15 cellular contexts compared by ENCODE assay signal in genomic region chr2:240301256-240301795, GRCh38.
"Had no signal": no experiment of that assay in that cellular context is flagged by ENCODE, and none has a peak within 500 bp of the region (broad histone marks: within the 10 kb centered on the region; RNA-seq: fewer than 3 reads in every experiment).

No MANE protein-coding gene starts in this region.

- H3K4me3 ChIP-seq: ascending aorta, breast epithelium, left lung, uterus had no signal

- H3K27me3 Mint-ChIP-seq: activated CD4-positive, alpha-beta T cell treated with anti-CD3 and anti-CD28 coated beads, Interleukin-2, amount 10 ng/mL, durations not matched to agents 24 days and 14 days had no signal

- H3K4me1 Mint-ChIP-seq: activated CD4-positive, alpha-beta T cell treated with anti-CD3 and anti-CD28 coated beads, Interleukin-2, amount 10 ng/mL, durations not matched to agents 24 days and 14 days; naive thymus-derived CD8-positive, alpha-beta T cell; stimulated activated naive B cell treated with anti-CD40 and anti-IgM and Interleukin-4, amounts not matched to agents 10 μg/mL and 1 μg/mL and 100 μg/mL, for 72 hours; T-cell had no signal

- H3K36me3 Mint-ChIP-seq: naive thymus-derived CD8-positive, alpha-beta T cell; stimulated activated naive B cell treated with anti-CD40 and anti-IgM and Interleukin-4, amounts not matched to agents 10 μg/mL and 1 μg/mL and 100 μg/mL, for 72 hours; T-cell had no signal

- H3K4me3 Mint-ChIP-seq: activated CD4-positive, alpha-beta T cell treated with anti-CD3 and anti-CD28 coated beads, Interleukin-2, amount 10 ng/mL, durations not matched to agents 24 days and 14 days; activated T-cell treated with anti-CD3 and anti-CD28 coated beads, Interleukin-2, amount 50 U/mL, for 4 hours; naive thymus-derived CD8-positive, alpha-beta T cell; stimulated activated naive B cell treated with anti-CD40 and anti-IgM and Interleukin-4, amounts not matched to agents 10 μg/mL and 1 μg/mL and 100 μg/mL, for 72 hours; T-cell had no signal

- FAIRE-seq: frontal cortex had no signal

- H3K27ac Mint-ChIP-seq: activated CD4-positive, alpha-beta T cell treated with anti-CD3 and anti-CD28 coated beads, Interleukin-2, amount 10 ng/mL, durations not matched to agents 24 days and 14 days; naive thymus-derived CD8-positive, alpha-beta T cell; stimulated activated naive B cell treated with anti-CD40 and anti-IgM and Interleukin-4, amounts not matched to agents 10 μg/mL and 1 μg/mL and 100 μg/mL, for 72 hours; T-cell had no signal

- DNase-seq: activated CD4-positive, alpha-beta T cell treated with anti-CD3 and anti-CD28 coated beads, Interleukin-2, amount 10 ng/mL, durations not matched to agents 24 days and 14 days; activated CD4-positive, CD25-positive, alpha-beta regulatory T cell; activated naive CD4-positive, alpha-beta T cell treated with anti-CD3 and anti-CD28 coated beads, Interleukin-2, amount 50 U/mL, for 16 hours; activated T-cell treated with anti-CD3 and anti-CD28 coated beads, Interleukin-2, amount 50 U/mL, for 4 hours; effector CD4-positive, alpha-beta T cell; mesenchymal stem cell; naive thymus-derived CD8-positive, alpha-beta T cell; stimulated activated naive B cell treated with anti-CD40 and anti-IgM and Interleukin-4, amounts not matched to agents 10 μg/mL and 1 μg/mL and 100 μg/mL, for 72 hours; T-helper 9 cell; uterus had no signal

- H3K27ac ChIP-seq: ascending aorta, breast epithelium, left lung, uterus had no signal

- H3K9me3 Mint-ChIP-seq: activated CD4-positive, alpha-beta T cell treated with anti-CD3 and anti-CD28 coated beads, Interleukin-2, amount 10 ng/mL, durations not matched to agents 24 days and 14 days; activated T-cell treated with anti-CD3 and anti-CD28 coated beads, Interleukin-2, amount 50 U/mL, for 4 hours; naive thymus-derived CD8-positive, alpha-beta T cell; stimulated activated naive B cell treated with anti-CD40 and anti-IgM and Interleukin-4, amounts not matched to agents 10 μg/mL and 1 μg/mL and 100 μg/mL, for 72 hours; T-cell had no signal

- ATAC-seq: activated T-cell treated with anti-CD3 and anti-CD28 coated beads, Interleukin-2, amount 50 U/mL, for 4 hours; left lung; naive thymus-derived CD8-positive, alpha-beta T cell; stimulated activated naive B cell treated with anti-CD40 and anti-IgM and Interleukin-4, amounts not matched to agents 10 μg/mL and 1 μg/mL and 100 μg/mL, for 72 hours; T-cell had no signal
